Comparison of ENCODE assay signal across 19 cellular contexts in genomic region chr11:100543386-100543785, GRCh38.
DNase-seq lines count a peak whose midpoint lies in the region.
"Had no signal": no experiment of that assay in that cellular context is flagged by ENCODE, and none has a peak within 500 bp of the region (broad histone marks: within the 10 kb centered on the region; RNA-seq: fewer than 3 reads in every experiment).

No MANE protein-coding gene starts in this region.

- H3K9me2 ChIP-seq in Karpas-422 (replicated peaks; ENCODE audit: insufficient read depth, low read length), result no peaks in the 10 kb centered on the region

- H3K27me3 ChIP-seq in Karpas-422 (ENCODE audit: low read length), result no peaks in the 10 kb centered on the region
- H3K27me3 ChIP-seq: BLaER1 treated with 17β-estradiol and CSF1 and Interleukin-3, amounts not matched to agents 10 nM and 100 nM had no signal

- H3K27ac ChIP-seq in Karpas-422 (ENCODE audit: low read length), result no peak overlapping the region
- H3K27ac ChIP-seq: 22Rv1; A549; BLaER1 treated with 17β-estradiol and CSF1 and Interleukin-3, amounts not matched to agents 10 nM and 100 nM had no signal

- H3K9me3 ChIP-seq in Karpas-422 (ENCODE audit: low read length), result peaks cover 65% of the 10 kb centered on the region
- H3K9me3 ChIP-seq: A549; BLaER1 treated with 17β-estradiol and CSF1 and Interleukin-3, amounts not matched to agents 10 nM and 100 nM had no signal

- no peak overlapping the region for H3K4me3 ChIP-seq in Karpas-422 (ENCODE audit: low read length)
- H3K4me3 ChIP-seq: A549; BLaER1 treated with 17β-estradiol and CSF1 and Interleukin-3, amounts not matched to agents 10 nM and 100 nM; GM12878 had no signal

- peak; percentile 18 for DNase-seq in DMS53 (lab: John Stamatoyannopoulos, UW)
- DNase-seq in DMS53 treated with DMSO at 0.1 percent for 48 hours (lab: John Stamatoyannopoulos, UW; ENCODE audit: unreplicated experiment), result no peak
- DNase-seq in NCI-H69 (lab: John Stamatoyannopoulos, UW), result peak; percentile 48
- peak; percentile 36 for DNase-seq in left kidney (ENCODE audit: low read depth, low spot score)
- DNase-seq in Karpas-422, result no peak
- no peak for DNase-seq in activated CD4-positive, alpha-beta T cell treated with anti-CD3 and anti-CD28 coated beads, Interleukin-2, amount 50 U/mL, for 4 hours
- no peak for DNase-seq in COLO668 (lab: John Stamatoyannopoulos, UW; ENCODE audit: unreplicated experiment)
- DNase-seq: CD8-positive, alpha-beta T cell; COR-L47; DMS 273 treated with DMSO at 0.1 percent for 48 hours; DND-41; EL; GOT3; H9; KG1 had no signal

- no peak overlapping the region for H2AFZ ChIP-seq in Karpas-422 (ENCODE audit: low read length)

- H3K79me2 ChIP-seq in Karpas-422 (ENCODE audit: low read length), result no peaks in the 10 kb centered on the region

- H3K36me3 ChIP-seq in Karpas-422 (ENCODE audit: insufficient read depth, low read length), result no peaks in the 10 kb centered on the region
- H3K36me3 ChIP-seq: BLaER1 treated with 17β-estradiol and CSF1 and Interleukin-3, amounts not matched to agents 10 nM and 100 nM had no signal

- H3K4me2 ChIP-seq in Karpas-422 (ENCODE audit: low read depth, low read length, poor library complexity, severe bottlenecking), result no peak overlapping the region
- H3K4me2 ChIP-seq: A549; BLaER1 treated with 17β-estradiol and CSF1 and Interleukin-3, amounts not matched to agents 10 nM and 100 nM had no signal

- H3K9ac ChIP-seq in Karpas-422 (ENCODE audit: low read length), result no peak overlapping the region
- H3K9ac ChIP-seq: BLaER1 treated with 17β-estradiol and CSF1 and Interleukin-3, amounts not matched to agents 10 nM and 100 nM had no signal

- no peaks in the 10 kb centered on the region for H3K4me1 ChIP-seq in Karpas-422 (ENCODE audit: low read length)
- H3K4me1 ChIP-seq: A549; BLaER1 treated with 17β-estradiol and CSF1 and Interleukin-3, amounts not matched to agents 10 nM and 100 nM had no signal

- H4K20me1 ChIP-seq in Karpas-422 (ENCODE audit: insufficient read depth, low read depth, low read length), result no peaks in the 10 kb centered on the region
- H4K20me1 ChIP-seq: BLaER1 treated with 17β-estradiol and CSF1 and Interleukin-3, amounts not matched to agents 10 nM and 100 nM had no signal

Comparison
In these comparisons a context has a peak if more than half of its experiments do, and no peak if none do; other contexts are left out.
1. DNase-seq: peak in DMS53 (single experiment), NCI-H69 (single experiment) and left kidney (single experiment); none in DMS53 treated with DMSO at 0.1 percent for 48 hours (single experiment), Karpas-422 (single experiment), activated CD4-positive, alpha-beta T cell treated with anti-CD3 and anti-CD28 coated beads, Interleukin-2, amount 50 U/mL, for 4 hours (0 of 2) and COLO668 (single experiment).